In genomic region chr4:39044947-39045734, GRCh38 we compare ENCODE assay signal across 8 cellular contexts. TPM values are rescaled to one million over a fixed set of nuclear protein-coding genes. Genes with fewer than 3 reads are reported as not detected.
DNase-seq lines count a peak whose midpoint lies in the region; ATAC-seq and TF ChIP-seq lines count a peak whose summit lies in the region.

No MANE protein-coding gene starts in this region.

- H3F3A ChIP-seq in GM23338 (replicated peaks; ENCODE audit: low read depth) = no peaks in the 10 kb centered on the region

- H3K27ac ChIP-seq in GM23338 (ENCODE audit: low read depth) = no peak overlapping the region
- H3K27ac ChIP-seq in iPS DF 6.9 (ENCODE audit: low read length) = no peak overlapping the region
- H3K27ac ChIP-seq in gastrocnemius medialis = peak overlapping the region; percentile 68 to 87 (median 78)

- peak overlapping the region; percentile 91 for H3K4me2 ChIP-seq in GM23338

- H3K4me1 Mint-ChIP-seq in GM23338 = peaks cover 19% of the 10 kb centered on the region

- no peaks in the 10 kb centered on the region; the same call in 2 of the 3 replicates for H3K36me3 Mint-ChIP-seq in GM23338 (ENCODE audit: low read depth)

- TF ChIP-seq CTCF in GM10266 (IDR thresholded peaks at IDR 0.05; ENCODE audit: control insufficient read depth, insufficient read depth, low read depth, missing control alignments) (peak; percentile 7), GM23338 (conservative IDR thresholded peaks at IDR 0.05; ENCODE audit: low read depth in 2 of 2) (no peak), astrocyte of the cerebellum (IDR thresholded peaks at IDR 0.05; ENCODE audit: low read depth, low read length, missing control alignments) (no peak), gastrocnemius medialis (IDR thresholded peaks at IDR 0.05 in 4 of 5, conservative IDR thresholded peaks at IDR 0.05 in 1 of 5) (no peak)

- peak overlapping the region; percentile 95 for H2AFZ ChIP-seq in GM23338

- H3K9ac ChIP-seq in NT2/D1 (ENCODE audit: insufficient read length, low read depth) = peak overlapping the region; percentile 67

- no CpG with 5 or more reads among the region's 81 CpGs for WGBS in iPS DF 6.9 (ENCODE audit: insufficient coverage, insufficient read length)

- no peaks in the 10 kb centered on the region for H3K9me2 ChIP-seq in GM23338 (ENCODE audit: insufficient read depth)

- intact Hi-C loops in gastrocnemius medialis (cut with DNase I; ENCODE audit: low total_unique reads) = loop anchor here (2.0 to 10.0 kb wide), 4 partner anchors 98 to 730 kb away; partner anchors contain the start of gene WDR19

- in situ Hi-C loops in astrocyte of the cerebellum (cut with HindIII; ENCODE audit: low sequenced_read_pairs) = no loop called here
- in situ Hi-C loops in gastrocnemius medialis (cut with MboI; ENCODE audit: low sequenced_read_pairs in 4 of 4) = loop anchor here in 1 of 4 donors (10.0 kb wide), 1 partner anchor 140 kb away; the partner anchor contains the start of gene WDR19

- peaks cover 24% of the 10 kb centered on the region for H3K79me2 ChIP-seq in GM23338 (replicated peaks; ENCODE audit: insufficient read depth)

- H3K4me3 ChIP-seq in GM23338 (peak overlapping the region; percentile 89), NT2/D1 (ENCODE audit: insufficient read length, low read depth) (peak overlapping the region; percentile 53), astrocyte of the cerebellum (ENCODE audit: low read depth, low read length) (peak overlapping the region; percentile 50), iPS DF 6.9 (ENCODE audit: low read length) (peak overlapping the region; percentile 83), gastrocnemius medialis (peak overlapping the region; percentile 50 to 72 (median 57))

- H3K9me3 ChIP-seq in NT2/D1 (ENCODE audit: insufficient read depth, low read length) (no peaks in the 10 kb centered on the region), iPS DF 6.9 (ENCODE audit: control insufficient read depth, insufficient read depth, low read length) (no peaks in the 10 kb centered on the region), gastrocnemius medialis (no peaks in the 10 kb centered on the region)

- H3K27me3 ChIP-seq in GM23338 (ENCODE audit: insufficient read depth) (no peaks in the 10 kb centered on the region), NT2/D1 (ENCODE audit: insufficient read depth, insufficient read length) (no peaks in the 10 kb centered on the region), iPS DF 6.9 (ENCODE audit: control insufficient read depth, insufficient read depth, low read length) (no peaks in the 10 kb centered on the region), gastrocnemius medialis (no peaks in the 10 kb centered on the region)

- H3K27me3 Mint-ChIP-seq in GM23338 (ENCODE audit: insufficient read depth, low read depth, poor library complexity) = peaks cover 8% of the 10 kb centered on the region

- 0 out of 2 replicates have a peak, but pooled peaks cover 4% of the 10 kb centered on the region for H4K20me1 ChIP-seq in GM23338 (replicated peaks; ENCODE audit: insufficient read depth)

- H3K4me3 Mint-ChIP-seq in GM23338 = peak overlapping the region; percentile 92

- TF ChIP-seq POLR2A in gastrocnemius medialis (IDR thresholded peaks at IDR 0.05) = peak in 1 of 2 donors; percentile 6

- H3K27ac Mint-ChIP-seq in GM23338 = peak overlapping the region; percentile 94

- no peaks in the 10 kb centered on the region for H3K9me3 Mint-ChIP-seq in GM23338

- H3K4me1 ChIP-seq in GM23338 (ENCODE audit: insufficient read depth) (peaks cover 23% of the 10 kb centered on the region), NT2/D1 (ENCODE audit: insufficient read depth, insufficient read length) (no peaks in the 10 kb centered on the region), iPS DF 6.9 (ENCODE audit: control insufficient read depth, insufficient read depth, low read length) (peaks cover 2% of the 10 kb centered on the region; the same call in 1 of the 2 replicates), gastrocnemius medialis (peaks cover 6 to 17% of the 10 kb centered on the region in 2 donors)

- no peaks in the 10 kb centered on the region for H3K36me3 ChIP-seq in GM23338 (ENCODE audit: insufficient read depth)
- no peaks in the 10 kb centered on the region for H3K36me3 ChIP-seq in NT2/D1 (ENCODE audit: insufficient read depth, insufficient read length, low read length)
- H3K36me3 ChIP-seq in iPS DF 6.9 (ENCODE audit: control insufficient read depth, insufficient read depth, low read length) = no peaks in the 10 kb centered on the region
- no peaks in the 10 kb centered on the region for H3K36me3 ChIP-seq in gastrocnemius medialis

- peak; percentile 66 for ATAC-seq in GM23338
- ATAC-seq in gastrocnemius medialis = peak; percentile 34 to 37
- ATAC-seq in HG02885 (IDR thresholded peaks at IDR 0.05; ENCODE audit: poor library complexity, unreplicated experiment) = no peak

- peak; percentile 65 for DNase-seq in GM10266 (ENCODE audit: extremely low spot score)
- DNase-seq in GM23338 (ENCODE audit: low spot score) = peak; percentile 57
- no peak for DNase-seq in NT2/D1 (ENCODE audit: low read depth, low spot score)
- DNase-seq in astrocyte of the cerebellum (ENCODE audit: low read depth) = no peak
- DNase-seq in iPS DF 6.9 (ENCODE audit: low read depth, low spot score) = no peak
- no peak for DNase-seq in gastrocnemius medialis
- DNase-seq in occipital lobe (lab: John Stamatoyannopoulos, UW) = no peak

TF ChIP-seq in GM23338, 12 proteins besides CTCF, POLR2A, EP300 and RAD21 (continues in another document):
- no peak for TF ChIP-seq ZNF331 (CRISPR knock-in tag; IDR thresholded peaks at IDR 0.05; ENCODE audit: low read depth)
- no peak for TF ChIP-seq STAT1 (IDR thresholded peaks at IDR 0.05; ENCODE audit: unreplicated experiment)
- no peak for TF ChIP-seq POLR2AphosphoS5 (IDR thresholded peaks at IDR 0.05; ENCODE audit: low read depth)
- no peak for TF ChIP-seq ZNF114 (CRISPR knock-in tag; IDR thresholded peaks at IDR 0.05)
- no peak for TF ChIP-seq ZNF462 (CRISPR knock-in tag; IDR thresholded peaks at IDR 0.05)
- TF ChIP-seq NANOG (IDR thresholded peaks at IDR 0.05; ENCODE audit: borderline replicate concordance) = no peak

RNA-seq across cellular contexts. Expression of gene TMEM156, which starts 12.9 kb away (rescaled TPM):
- total RNA-seq in GM23338 (2014; rRNA removed; shearing (Covaris generic)) = not detected in 2 replicates
- polyA plus RNA-seq in GM23338 (2016; fragmentation: Nextera tagmentation; extraction: Ambion mirVana) = not detected in 2 replicates
- not detected for total RNA-seq in gastrocnemius medialis
- total RNA-seq in occipital lobe = 0.31 TPM

RNA-seq across cellular contexts. Expression of gene KLHL5, which starts 16.9 kb away (rescaled TPM):
- total RNA-seq in GM23338 (2014; rRNA removed; shearing (Covaris generic)) = 24.5 and 26.9 TPM in 2 replicates
- 9.0 and 9.4 TPM in 2 replicates for polyA plus RNA-seq in GM23338 (2016; fragmentation: Nextera tagmentation; extraction: Ambion mirVana)
- 10 to 100 TPM; 10.9 to 14.0 (median 11.8) TPM for total RNA-seq in gastrocnemius medialis
- total RNA-seq in occipital lobe = 67.1 TPM

Comparison
In these comparisons a context has a peak if more than half of its experiments do, and no peak if none do; other contexts are left out.
1. DNase-seq: peak in GM10266 (single experiment) and GM23338 (single experiment); none in NT2/D1 (single experiment), astrocyte of the cerebellum (single experiment), iPS DF 6.9 (single experiment), gastrocnemius medialis (0 of 2) and occipital lobe (single experiment).
2. H3K27ac ChIP-seq: peak in gastrocnemius medialis (4 of 4); none in GM23338 (single experiment) and iPS DF 6.9 (single experiment).
3. Peak in every context shown above with its lines, with median percentiles within 50 percentile points of each other: H3K4me3 ChIP-seq.